In the genomic region with DNA sequence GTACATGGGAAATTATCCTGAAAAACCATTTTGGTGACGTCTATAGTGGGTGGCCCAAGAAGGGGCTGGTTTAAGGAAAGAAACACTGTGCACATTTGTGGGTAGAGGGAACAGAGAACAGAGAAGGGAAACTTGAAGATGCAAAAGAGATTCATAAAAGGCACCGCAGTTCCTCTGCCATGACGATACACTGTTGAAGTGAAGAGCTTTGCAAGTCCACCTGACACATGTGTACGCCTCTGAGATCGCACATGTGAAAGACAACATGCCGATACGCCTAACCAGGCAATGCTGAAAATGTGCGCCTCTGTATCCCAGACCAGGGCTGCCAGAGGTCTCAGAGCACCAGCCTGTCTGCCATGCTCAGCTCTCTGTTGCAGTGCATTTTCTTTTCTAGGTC, we compare ENCODE assay signal across 14 cellular contexts.
DNase-seq lines count a peak whose midpoint lies in the region; ATAC-seq and TF ChIP-seq lines count a peak whose summit lies in the region.
"Had no signal": no experiment of that assay in that cellular context is flagged by ENCODE, and none has a peak within 500 bp of the region (broad histone marks: within the 10 kb centered on the region; RNA-seq: fewer than 3 reads in every experiment).

No MANE protein-coding gene starts in this region.

- no peak for TF ChIP-seq POLR2A in Peyer's patch (IDR thresholded peaks at IDR 0.05)

- peaks cover 0 to 18% (median 0%) of the 10 kb centered on the region in 3 donors for H3K36me3 ChIP-seq in Peyer's patch

- ATAC-seq in GM18517 (IDR thresholded peaks at IDR 0.05; ENCODE audit: unreplicated experiment) = peak; percentile 98
- peak; percentile 99 for ATAC-seq in GM21390 (IDR thresholded peaks at IDR 0.05; ENCODE audit: unreplicated experiment)
- peak; percentile 93 for ATAC-seq in HG03039 (IDR thresholded peaks at IDR 0.05; ENCODE audit: unreplicated experiment)
- ATAC-seq: activated CD8-positive, alpha-beta T cell treated with anti-CD3 and anti-CD28 coated beads, Interleukin-2, amount 10 ng/mL, durations not matched to agents 7 days and 5 days had no signal

- peak overlapping the region in 1 of 4 donors; percentile 21 for H3K27ac ChIP-seq in Peyer's patch
- H3K27ac ChIP-seq: C4-2B had no signal

- H3K4me3 ChIP-seq in Peyer's patch = no peak overlapping the region

- no peak for TF ChIP-seq CTCF in Peyer's patch (IDR thresholded peaks at IDR 0.05)

- POLR2A ChIA-PET in HEK293T (lab: Yijun Ruan, JAX) = no interaction called here

- CTCF ChIA-PET in HEK293T (lab: Yijun Ruan, JAX) = no interaction called here

- DNase-seq in Peyer's patch (peak in 2 of 3 donors; percentile 43 to 50), ecto neural progenitor cell (ENCODE audit: low spot score) (no peak), HEK293T (ENCODE audit: extremely low spot score) (no peak), NCI-H1417 treated with DMSO at 0.1 percent for 48 hours (lab: John Stamatoyannopoulos, UW) (no peak)
- DNase-seq in stimulated activated CD4-positive, alpha-beta T cell treated with anti-CD3 and anti-CD28 coated beads, Interleukin-2, amount 100 ng/mL, for 48 hours = no peak
- DNase-seq: activated CD8-positive, alpha-beta T cell treated with anti-CD3 and anti-CD28 coated beads, Interleukin-2, amount 10 ng/mL, durations not matched to agents 7 days and 5 days; effector CD4-positive, alpha-beta T cell; IMR-90; NCI-H510A; SK-N-SH had no signal

- peaks cover 0 to 5% (median 0%) of the 10 kb centered on the region in 4 donors for H3K4me1 ChIP-seq in Peyer's patch

- H3K9me3 ChIP-seq in Peyer's patch = no peaks in the 10 kb centered on the region
- H3K9me3 ChIP-seq: SK-N-SH had no signal

- no peaks in the 10 kb centered on the region for H3K27me3 ChIP-seq in Peyer's patch

TF ChIP-seq in HEK293T, 16 proteins besides CTCF, POLR2A, EP300 and RAD21:
- TF ChIP-seq NFRKB (IDR thresholded peaks at IDR 0.05) = no peak
- TF ChIP-seq FOXA1 (IDR thresholded peaks at IDR 0.05) = no peak
- no peak for TF ChIP-seq CTBP1 (IDR thresholded peaks at IDR 0.05; ENCODE audit: borderline replicate concordance)
- no peak for TF ChIP-seq SP1 (IDR thresholded peaks at IDR 0.05)
- no peak for TF ChIP-seq FOXM1 (IDR thresholded peaks at IDR 0.05; ENCODE audit: borderline replicate concordance)
- no peak for TF ChIP-seq LEF1 (IDR thresholded peaks at IDR 0.05; ENCODE audit: borderline replicate concordance)
- TF ChIP-seq, protein P1, sequence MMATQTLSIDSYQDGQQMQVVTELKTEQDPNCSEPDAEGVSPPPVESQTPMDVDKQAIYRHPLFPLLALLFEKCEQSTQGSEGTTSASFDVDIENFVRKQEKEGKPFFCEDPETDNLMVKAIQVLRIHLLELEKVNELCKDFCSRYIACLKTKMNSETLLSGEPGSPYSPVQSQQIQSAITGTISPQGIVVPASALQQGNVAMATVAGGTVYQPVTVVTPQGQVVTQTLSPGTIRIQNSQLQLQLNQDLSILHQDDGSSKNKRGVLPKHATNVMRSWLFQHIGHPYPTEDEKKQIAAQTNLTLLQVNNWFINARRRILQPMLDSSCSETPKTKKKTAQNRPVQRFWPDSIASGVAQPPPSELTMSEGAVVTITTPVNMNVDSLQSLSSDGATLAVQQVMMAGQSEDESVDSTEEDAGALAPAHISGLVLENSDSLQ (IDR thresholded peaks at IDR 0.05) = no peak
- no peak for TF ChIP-seq ELF4 (IDR thresholded peaks at IDR 0.05)
- no peak for TF ChIP-seq ZNF384 (IDR thresholded peaks at IDR 0.05)
- no peak for TF ChIP-seq FOXK2 (IDR thresholded peaks at IDR 0.05)
- no peak for TF ChIP-seq TARDBP (IDR thresholded peaks at IDR 0.05)
- TF ChIP-seq L3MBTL2 (conservative IDR thresholded peaks at IDR 0.05) = no peak
- no peak for TF ChIP-seq BHLHE40 (IDR thresholded peaks at IDR 0.05; ENCODE audit: borderline replicate concordance)
- no peak for TF ChIP-seq HDGF (IDR thresholded peaks at IDR 0.05; ENCODE audit: borderline replicate concordance)
- TF ChIP-seq ARNT (IDR thresholded peaks at IDR 0.05) = no peak
- no peak for TF ChIP-seq SUZ12 (IDR thresholded peaks at IDR 0.05)

Comparison
In these comparisons a context has a peak if more than half of its experiments do, and no peak if none do; other contexts are left out.
1. DNase-seq: peak in Peyer's patch (2 of 3); none in ecto neural progenitor cell (single experiment), HEK293T (single experiment), stimulated activated CD4-positive, alpha-beta T cell treated with anti-CD3 and anti-CD28 coated beads, Interleukin-2, amount 100 ng/mL, for 48 hours (0 of 2) and NCI-H1417 treated with DMSO at 0.1 percent for 48 hours (single experiment).
2. Peak in every context shown above with its lines, with median percentiles within 50 percentile points of each other: ATAC-seq.